19 cellular contexts compared by ENCODE assay signal in genomic region chr6:166616261-166617226, GRCh38.
"Had no signal": no experiment of that assay in that cellular context is flagged by ENCODE, and none has a peak within 500 bp of the region (broad histone marks: within the 10 kb centered on the region; RNA-seq: fewer than 3 reads in every experiment).

No MANE protein-coding gene starts in this region.

- H3K9me3 Mint-ChIP-seq: activated T-cell treated with anti-CD3 and anti-CD28 coated beads, Interleukin-2, amount 50 U/mL, for 4 hours; memory B cell; natural killer cell; T-cell had no signal

- ATAC-seq: activated CD4-positive, CD25-positive, alpha-beta regulatory T cell treated with anti-CD3 and anti-CD28 coated beads, Interleukin-2, amount 50 U/mL, for 24 hours; activated T-cell treated with anti-CD3 and anti-CD28 coated beads, Interleukin-2, amount 50 U/mL, for 4 hours; heart left ventricle; left lobe of liver; natural killer cell; stimulated activated naive CD8-positive, alpha-beta T cell treated with anti-CD3 and anti-CD28 coated beads, Interleukin-15, Interleukin-2, amounts not matched to agents 100 U/mL and 50 U/mL, for 24 hours; T-cell had no signal

- H3K27ac ChIP-seq: cardiac muscle cell, SK-N-MC had no signal

- H3K4me1 Mint-ChIP-seq: natural killer cell had no signal

- DNase-seq: activated CD4-positive, alpha-beta T cell treated with anti-CD3 and anti-CD28 coated beads, Interleukin-2, amount 50 U/mL, for 1 hour; activated effector memory CD4-positive, alpha-beta T cell treated with Interleukin-2 at 50 U/mL for 16 hours; activated naive CD4-positive, alpha-beta T cell treated with anti-CD3 and anti-CD28 coated beads, Interleukin-2, amount 50 U/mL, for 16 hours; activated T-cell treated with anti-CD3 and anti-CD28 coated beads, Interleukin-2, amount 50 U/mL, for 4 hours; effector CD8-positive, alpha-beta T cell; heart left ventricle; natural killer cell; nucleus accumbens; stimulated activated naive CD8-positive, alpha-beta T cell treated with anti-CD3 and anti-CD28 coated beads, Interleukin-15, Interleukin-2, amounts not matched to agents 100 U/mL and 50 U/mL, for 24 hours; T-helper 9 cell; testis had no signal

- H3K9me3 ChIP-seq: heart left ventricle, testis, uterus had no signal

- H3K27ac Mint-ChIP-seq: memory B cell, natural killer cell, T-cell had no signal

- H3K36me3 Mint-ChIP-seq: natural killer cell had no signal

- H3K27me3 ChIP-seq: cardiac muscle cell, heart left ventricle, testis, uterus had no signal

- H3K4me3 ChIP-seq: cardiac muscle cell, heart left ventricle, SK-N-MC, smooth muscle cell, testis, uterus had no signal

- H3K36me3 ChIP-seq: cardiac muscle cell, uterus had no signal

- H3K4me3 Mint-ChIP-seq: activated T-cell treated with anti-CD3 and anti-CD28 coated beads, Interleukin-2, amount 50 U/mL, for 4 hours; memory B cell; natural killer cell; T-cell had no signal

- H3K27me3 Mint-ChIP-seq: memory B cell had no signal
